ENCODE assay signal across 1 cellular context in genomic region chr17:59375858-59376257, GRCh38.
TF ChIP-seq lines count a peak whose summit lies in the region.

No MANE protein-coding gene starts in this region.

TF ChIP-seq in HepG2, 621 proteins besides CTCF, POLR2A, EP300 and RAD21:
- TF ChIP-seq ETV6 (CRISPR knock-in tag; conservative IDR thresholded peaks at IDR 0.05) (no peak), FOXO4 (CRISPR knock-in tag; conservative IDR thresholded peaks at IDR 0.05) (0 out of 2 replicates have a peak, but pooled peaks have one; percentile 16)
